1 cellular context compared by ENCODE assay signal in genomic region chr12:93325855-93326254, GRCh38.
TF ChIP-seq lines count a peak whose summit lies in the region.

No MANE protein-coding gene starts in this region.

TF ChIP-seq in SK-N-SH treated with all-trans-retinoic acid at 6 μM for 48 hours, 23 proteins besides CTCF, POLR2A, EP300 and RAD21 (continued from another document):
- TF ChIP-seq PPARA (CRISPR knock-in tag; IDR thresholded peaks at IDR 0.05; ENCODE audit: borderline replicate concordance), result no peak
- TF ChIP-seq CREB5 (CRISPR knock-in tag; IDR thresholded peaks at IDR 0.05; ENCODE audit: low read depth), result no peak
